1 cellular context compared by ENCODE assay signal in the genomic region with DNA sequence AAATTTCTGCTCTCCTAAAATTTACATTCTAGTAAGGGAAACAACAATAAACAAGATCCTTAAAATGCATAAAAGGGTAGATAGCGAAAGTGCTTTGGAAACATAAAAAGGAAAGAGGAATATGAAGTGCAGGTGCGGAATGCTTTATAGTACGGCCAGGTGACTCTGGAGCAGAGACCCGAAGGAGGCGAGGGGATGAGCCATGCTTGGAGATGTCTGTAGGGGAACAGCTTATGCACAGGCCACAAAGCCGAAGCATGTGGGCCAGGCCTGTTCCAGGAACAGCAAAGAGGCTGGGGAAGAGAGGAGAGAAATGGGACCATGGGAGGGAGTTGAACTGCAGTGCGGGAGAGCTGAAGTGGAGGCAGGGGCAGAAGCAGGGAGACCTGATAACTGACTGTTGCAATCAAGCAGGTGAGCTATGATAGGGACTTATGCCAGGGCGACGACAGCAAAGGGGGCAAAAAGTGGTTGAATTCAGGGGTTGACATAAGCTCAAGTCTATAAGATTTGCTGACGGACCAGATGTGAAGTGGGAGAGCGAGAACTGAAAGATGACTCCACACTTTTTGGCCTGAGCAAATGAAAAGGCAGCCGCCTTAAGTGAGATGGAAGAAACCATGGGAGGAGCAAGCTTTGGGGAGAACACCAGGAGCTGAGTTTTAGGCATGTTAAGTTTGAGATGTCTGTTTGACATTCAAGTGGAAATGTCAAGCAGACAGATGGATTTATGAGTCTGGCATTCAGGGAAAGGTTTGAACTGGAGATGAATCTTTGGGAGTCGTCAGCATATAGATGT.
TF ChIP-seq lines count a peak whose summit lies in the region.

No MANE protein-coding gene starts in this region.

TF ChIP-seq in K562, 482 proteins besides CTCF, POLR2A, EP300 and RAD21 (continued from another document and continues in another):
- peak; percentile 96 for TF ChIP-seq ZNF766 (CRISPR knock-in tag; conservative IDR thresholded peaks at IDR 0.05)
- TF ChIP-seq FOXK2 (conservative IDR thresholded peaks at IDR 0.05 in 1 of 2, IDR thresholded peaks at IDR 0.05 in 1 of 2; ENCODE audit: low read depth in 2 of 2): peak; percentile 15 to 52; a peak in 1 of 4 replicates
- no peak for TF ChIP-seq FOS (IDR thresholded peaks at IDR 0.05; ENCODE audit: extremely low read depth, insufficient read length)
- no peak for TF ChIP-seq ZNF511 (CRISPR knock-in tag; IDR thresholded peaks at IDR 0.05)
- TF ChIP-seq, protein P1, sequence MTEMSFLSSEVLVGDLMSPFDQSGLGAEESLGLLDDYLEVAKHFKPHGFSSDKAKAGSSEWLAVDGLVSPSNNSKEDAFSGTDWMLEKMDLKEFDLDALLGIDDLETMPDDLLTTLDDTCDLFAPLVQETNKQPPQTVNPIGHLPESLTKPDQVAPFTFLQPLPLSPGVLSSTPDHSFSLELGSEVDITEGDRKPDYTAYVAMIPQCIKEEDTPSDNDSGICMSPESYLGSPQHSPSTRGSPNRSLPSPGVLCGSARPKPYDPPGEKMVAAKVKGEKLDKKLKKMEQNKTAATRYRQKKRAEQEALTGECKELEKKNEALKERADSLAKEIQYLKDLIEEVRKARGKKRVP (CRISPR knock-in tag; IDR thresholded peaks at IDR 0.05): no peak
- no peak for TF ChIP-seq CREBBP (IDR thresholded peaks at IDR 0.05; ENCODE audit: low read depth, low read length)
- TF ChIP-seq, protein P2, sequence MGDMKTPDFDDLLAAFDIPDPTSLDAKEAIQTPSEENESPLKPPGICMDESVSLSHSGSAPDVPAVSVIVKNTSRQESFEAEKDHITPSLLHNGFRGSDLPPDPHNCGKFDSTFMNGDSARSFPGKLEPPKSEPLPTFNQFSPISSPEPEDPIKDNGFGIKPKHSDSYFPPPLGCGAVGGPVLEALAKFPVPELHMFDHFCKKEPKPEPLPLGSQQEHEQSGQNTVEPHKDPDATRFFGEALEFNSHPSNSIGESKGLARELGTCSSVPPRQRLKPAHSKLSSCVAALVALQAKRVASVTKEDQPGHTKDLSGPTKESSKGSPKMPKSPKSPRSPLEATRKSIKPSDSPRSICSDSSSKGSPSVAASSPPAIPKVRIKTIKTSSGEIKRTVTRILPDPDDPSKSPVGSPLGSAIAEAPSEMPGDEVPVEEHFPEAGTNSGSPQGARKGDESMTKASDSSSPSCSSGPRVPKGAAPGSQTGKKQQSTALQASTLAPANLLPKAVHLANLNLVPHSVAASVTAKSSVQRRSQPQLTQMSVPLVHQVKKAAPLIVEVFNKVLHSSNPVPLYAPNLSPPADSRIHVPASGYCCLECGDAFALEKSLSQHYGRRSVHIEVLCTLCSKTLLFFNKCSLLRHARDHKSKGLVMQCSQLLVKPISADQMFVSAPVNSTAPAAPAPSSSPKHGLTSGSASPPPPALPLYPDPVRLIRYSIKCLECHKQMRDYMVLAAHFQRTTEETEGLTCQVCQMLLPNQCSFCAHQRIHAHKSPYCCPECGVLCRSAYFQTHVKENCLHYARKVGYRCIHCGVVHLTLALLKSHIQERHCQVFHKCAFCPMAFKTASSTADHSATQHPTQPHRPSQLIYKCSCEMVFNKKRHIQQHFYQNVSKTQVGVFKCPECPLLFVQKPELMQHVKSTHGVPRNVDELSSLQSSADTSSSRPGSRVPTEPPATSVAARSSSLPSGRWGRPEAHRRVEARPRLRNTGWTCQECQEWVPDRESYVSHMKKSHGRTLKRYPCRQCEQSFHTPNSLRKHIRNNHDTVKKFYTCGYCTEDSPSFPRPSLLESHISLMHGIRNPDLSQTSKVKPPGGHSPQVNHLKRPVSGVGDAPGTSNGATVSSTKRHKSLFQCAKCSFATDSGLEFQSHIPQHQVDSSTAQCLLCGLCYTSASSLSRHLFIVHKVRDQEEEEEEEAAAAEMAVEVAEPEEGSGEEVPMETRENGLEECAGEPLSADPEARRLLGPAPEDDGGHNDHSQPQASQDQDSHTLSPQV (IDR thresholded peaks at IDR 0.05): peak; percentile 85
- no peak for TF ChIP-seq SETDB1 (IDR thresholded peaks at IDR 0.05; ENCODE audit: low read length)
- TF ChIP-seq CHD4 (IDR thresholded peaks at IDR 0.05; ENCODE audit: insufficient read depth, insufficient replicate concordance, low read depth, low read length, poor library complexity, severe bottlenecking): no peak
- TF ChIP-seq PHF8 (IDR thresholded peaks at IDR 0.05; ENCODE audit: borderline replicate concordance, low read length): no peak; the same call in 1 of the 2 replicates
- TF ChIP-seq KDM2B (CRISPR knock-in tag; IDR thresholded peaks at IDR 0.05): no peak
- peak; percentile 91 for TF ChIP-seq MAFF (IDR thresholded peaks at IDR 0.05; ENCODE audit: low read length)
- TF ChIP-seq PKNOX1 (IDR thresholded peaks at IDR 0.05): peak; percentile 79; the same call in 1 of the 2 replicates
- peak; percentile 73 for TF ChIP-seq NFE2L1 (tag; IDR thresholded peaks at IDR 0.05; ENCODE audit: borderline replicate concordance, low read depth)
- peak; percentile 4; the same call in 1 of the 2 replicates for TF ChIP-seq CREB3L1 (IDR thresholded peaks at IDR 0.05; ENCODE audit: borderline replicate concordance, low read depth)
- no peak; the same call in 1 of the 2 replicates for TF ChIP-seq SP1 (CRISPR knock-in tag; IDR thresholded peaks at IDR 0.05)
- no peak for TF ChIP-seq MECOM (CRISPR knock-in tag; IDR thresholded peaks at IDR 0.05)
- no peak for TF ChIP-seq RBFOX2 (IDR thresholded peaks at IDR 0.05; ENCODE audit: low read depth, low read length)
- TF ChIP-seq NR4A1 (CRISPR knock-in tag; IDR thresholded peaks at IDR 0.05): no peak
- peak; percentile 40; the same call in 1 of the 2 replicates for TF ChIP-seq NR4A1 (tag; IDR thresholded peaks at IDR 0.05)
- no peak for TF ChIP-seq ETS1 (conservative IDR thresholded peaks at IDR 0.05; ENCODE audit: control insufficient read depth, low read depth, low read length)
- TF ChIP-seq VEZF1 (CRISPR knock-in tag; IDR thresholded peaks at IDR 0.05): no peak; the same call in 1 of the 2 replicates
- no peak for TF ChIP-seq THRA (IDR thresholded peaks at IDR 0.05)
- 0 out of 2 replicates have a peak, but pooled peaks have one; percentile 4 for TF ChIP-seq JUND (IDR thresholded peaks at IDR 0.05; ENCODE audit: borderline replicate concordance, low read depth, low read length)
- TF ChIP-seq JUND (tag; IDR thresholded peaks at IDR 0.05; ENCODE audit: borderline replicate concordance, low read depth, low read length): peak; percentile 52; the same call in 2 of the 3 replicates
- peak; percentile 31 for TF ChIP-seq SMARCC2 (IDR thresholded peaks at IDR 0.05; ENCODE audit: low read depth)
- no peak for TF ChIP-seq TBL1XR1 (IDR thresholded peaks at IDR 0.05; ENCODE audit: low read length in 2 of 2)
- peak; percentile 8 for TF ChIP-seq NEUROD1 (IDR thresholded peaks at IDR 0.05; ENCODE audit: borderline replicate concordance, low read depth, low read length, partially characterized antibody)
- TF ChIP-seq ZNF324 (CRISPR knock-in tag; IDR thresholded peaks at IDR 0.05): no peak
- TF ChIP-seq TAF1 (IDR thresholded peaks at IDR 0.05; ENCODE audit: control insufficient read depth, extremely low read depth, insufficient read depth, low read length, severe bottlenecking): peak; percentile 44
- no peak; a peak in 1 of 4 replicates for TF ChIP-seq FOXA3 (CRISPR knock-in tag; conservative IDR thresholded peaks at IDR 0.05 in 1 of 2, IDR thresholded peaks at IDR 0.05 in 1 of 2)
- peak; percentile 4; the same call in 1 of the 2 replicates for TF ChIP-seq FOXP1 (CRISPR knock-in tag; IDR thresholded peaks at IDR 0.05)
- TF ChIP-seq ZNF77 (CRISPR knock-in tag; IDR thresholded peaks at IDR 0.05): no peak
- no peak for TF ChIP-seq ELF2 (CRISPR knock-in tag; IDR thresholded peaks at IDR 0.05)
- TF ChIP-seq, protein P3, sequence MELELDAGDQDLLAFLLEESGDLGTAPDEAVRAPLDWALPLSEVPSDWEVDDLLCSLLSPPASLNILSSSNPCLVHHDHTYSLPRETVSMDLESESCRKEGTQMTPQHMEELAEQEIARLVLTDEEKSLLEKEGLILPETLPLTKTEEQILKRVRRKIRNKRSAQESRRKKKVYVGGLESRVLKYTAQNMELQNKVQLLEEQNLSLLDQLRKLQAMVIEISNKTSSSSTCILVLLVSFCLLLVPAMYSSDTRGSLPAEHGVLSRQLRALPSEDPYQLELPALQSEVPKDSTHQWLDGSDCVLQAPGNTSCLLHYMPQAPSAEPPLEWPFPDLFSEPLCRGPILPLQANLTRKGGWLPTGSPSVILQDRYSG (tag; conservative IDR thresholded peaks at IDR 0.05; ENCODE audit: low read depth): 0 out of 2 replicates have a peak, but pooled peaks have one; percentile 34
- peak; percentile 98 for TF ChIP-seq C11orf30 (IDR thresholded peaks at IDR 0.05; ENCODE audit: low read depth)
- TF ChIP-seq FOSL1 (tag; conservative IDR thresholded peaks at IDR 0.05): peak; percentile 3; the same call in 1 of the 2 replicates
- 0 out of 2 replicates have a peak, but pooled peaks have one; percentile 70 for TF ChIP-seq SMARCA5 (IDR thresholded peaks at IDR 0.05)
- TF ChIP-seq PHB2 (IDR thresholded peaks at IDR 0.05; ENCODE audit: low read depth): peak; percentile 48; the same call in 1 of the 2 replicates
- TF ChIP-seq, protein P4, sequence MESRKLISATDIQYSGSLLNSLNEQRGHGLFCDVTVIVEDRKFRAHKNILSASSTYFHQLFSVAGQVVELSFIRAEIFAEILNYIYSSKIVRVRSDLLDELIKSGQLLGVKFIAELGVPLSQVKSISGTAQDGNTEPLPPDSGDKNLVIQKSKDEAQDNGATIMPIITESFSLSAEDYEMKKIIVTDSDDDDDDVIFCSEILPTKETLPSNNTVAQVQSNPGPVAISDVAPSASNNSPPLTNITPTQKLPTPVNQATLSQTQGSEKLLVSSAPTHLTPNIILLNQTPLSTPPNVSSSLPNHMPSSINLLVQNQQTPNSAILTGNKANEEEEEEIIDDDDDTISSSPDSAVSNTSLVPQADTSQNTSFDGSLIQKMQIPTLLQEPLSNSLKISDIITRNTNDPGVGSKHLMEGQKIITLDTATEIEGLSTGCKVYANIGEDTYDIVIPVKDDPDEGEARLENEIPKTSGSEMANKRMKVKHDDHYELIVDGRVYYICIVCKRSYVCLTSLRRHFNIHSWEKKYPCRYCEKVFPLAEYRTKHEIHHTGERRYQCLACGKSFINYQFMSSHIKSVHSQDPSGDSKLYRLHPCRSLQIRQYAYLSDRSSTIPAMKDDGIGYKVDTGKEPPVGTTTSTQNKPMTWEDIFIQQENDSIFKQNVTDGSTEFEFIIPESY (CRISPR knock-in tag; IDR thresholded peaks at IDR 0.05): no peak
- peak; percentile 69 for TF ChIP-seq ZEB2 (IDR thresholded peaks at IDR 0.05)
- TF ChIP-seq, protein P5, sequence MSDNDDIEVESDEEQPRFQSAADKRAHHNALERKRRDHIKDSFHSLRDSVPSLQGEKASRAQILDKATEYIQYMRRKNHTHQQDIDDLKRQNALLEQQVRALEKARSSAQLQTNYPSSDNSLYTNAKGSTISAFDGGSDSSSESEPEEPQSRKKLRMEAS (CRISPR knock-in tag; IDR thresholded peaks at IDR 0.05): no peak; the same call in 1 of the 2 replicates
- TF ChIP-seq ARNT (IDR thresholded peaks at IDR 0.05): peak; percentile 41; a peak in 3 of 4 replicates
- TF ChIP-seq NR1H2 (CRISPR knock-in tag; IDR thresholded peaks at IDR 0.05): no peak
- TF ChIP-seq THRAP3 (IDR thresholded peaks at IDR 0.05; ENCODE audit: borderline replicate concordance): 0 out of 2 replicates have a peak, but pooled peaks have one; percentile 66
